ENCODE assay signal across 9 cellular contexts in genomic region chr11:115581871-115582639, GRCh38.
DNase-seq lines count a peak whose midpoint lies in the region; ATAC-seq and TF ChIP-seq lines count a peak whose summit lies in the region.
"Had no signal": no experiment of that assay in that cellular context is flagged by ENCODE, and none has a peak within 500 bp of the region (broad histone marks: within the 10 kb centered on the region; RNA-seq: fewer than 3 reads in every experiment).

No MANE protein-coding gene starts in this region.

- DNase-seq in SKM-1 treated with dmso at 0.1 percent for 144 hours (lab: John Stamatoyannopoulos, UW; ENCODE audit: unreplicated experiment) (peak; percentile 44), SKM-1 (lab: John Stamatoyannopoulos, UW; ENCODE audit: unreplicated experiment) (no peak), NCI-H69 (lab: John Stamatoyannopoulos, UW) (peak; percentile 96), foreskin keratinocyte (peak; percentile 20 to 53), upper lobe of right lung (no peak), esophagus squamous epithelium (lab: John Stamatoyannopoulos, UW) (no peak), MCF 10A (ENCODE audit: unreplicated experiment) (no peak), Ammon's horn (ENCODE audit: low spot score) (no peak)

- H3K4me3 Mint-ChIP-seq in MCF 10A (ENCODE audit: unreplicated experiment) = no peak overlapping the region
- H3K4me3 Mint-ChIP-seq: central memory CD8-positive, alpha-beta T cell had no signal

- no TSS peak for BruUV-seq in MCF 10A (replicated peaks; lab: Mats Ljungman, UMichigan)

- peak; percentile 74 for ATAC-seq in foreskin keratinocyte
- peak; percentile 51 for ATAC-seq in upper lobe of right lung

- H3K36me3 ChIP-seq in upper lobe of right lung (no peaks in the 10 kb centered on the region), esophagus squamous epithelium (no peaks in the 10 kb centered on the region)

- CTCF ChIA-PET in MCF 10A (lab: Yijun Ruan, JAX) = interaction anchor here (0.6 kb wide), 1 partner anchor 289 kb away, joined by 3 read pairs; no protein-coding TSS in a partner anchor

- TF ChIP-seq CTCF in foreskin keratinocyte (conservative IDR thresholded peaks at IDR 0.05) (peak; percentile 59), upper lobe of right lung (IDR thresholded peaks at IDR 0.05) (no peak), esophagus squamous epithelium (IDR thresholded peaks at IDR 0.05) (peak in 1 of 6 experiments; percentile 19), MCF 10A (IDR thresholded peaks at IDR 0.05; ENCODE audit: unreplicated experiment) (no peak)

- H3K4me1 ChIP-seq in foreskin keratinocyte (peaks cover 2% of the 10 kb centered on the region), upper lobe of right lung (no peaks in the 10 kb centered on the region), esophagus squamous epithelium (peaks cover 0 to 17% (median 0%) of the 10 kb centered on the region in 3 donors)

- peaks cover 21% of the 10 kb centered on the region for H3K4me1 Mint-ChIP-seq in MCF 10A (ENCODE audit: insufficient read depth, unreplicated experiment)
- H3K4me1 Mint-ChIP-seq: central memory CD8-positive, alpha-beta T cell had no signal

- no peak overlapping the region for H3K4me3 ChIP-seq in upper lobe of right lung
- H3K4me3 ChIP-seq in esophagus squamous epithelium = no peak overlapping the region

- TF ChIP-seq POLR2A in esophagus squamous epithelium (IDR thresholded peaks at IDR 0.05) = no peak

- intact Hi-C loops in upper lobe of right lung (cut with DNase I) (no loop called here), esophagus squamous epithelium (cut with DNase I) (no loop called here), MCF 10A (cut with micrococcal nuclease) (no loop called here)

- WGBS in esophagus squamous epithelium, 2 donors = 66 to 74% methylated on average over 18 to 20 of the region's 20 CpGs

- H3K27me3 ChIP-seq in foreskin keratinocyte (no peaks in the 10 kb centered on the region), upper lobe of right lung (no peaks in the 10 kb centered on the region), esophagus squamous epithelium (no peaks in the 10 kb centered on the region)

- POLR2A ChIA-PET in MCF 10A (lab: Yijun Ruan, JAX) = no interaction called here

- no peaks in the 10 kb centered on the region for H3K27me3 Mint-ChIP-seq in MCF 10A (ENCODE audit: insufficient read depth, unreplicated experiment)
- H3K27me3 Mint-ChIP-seq: central memory CD8-positive, alpha-beta T cell had no signal

- H3K27ac Mint-ChIP-seq in MCF 10A (ENCODE audit: low read depth, unreplicated experiment) = no peak overlapping the region

- H3K36me3 Mint-ChIP-seq in MCF 10A (ENCODE audit: insufficient read depth, unreplicated experiment) = no peaks in the 10 kb centered on the region

- H3K9me3 ChIP-seq in upper lobe of right lung = no peaks in the 10 kb centered on the region
- H3K9me3 ChIP-seq in esophagus squamous epithelium = peaks cover 0 to under 1% (median 0%) of the 10 kb centered on the region in 3 donors

- no peak overlapping the region for H3K27ac ChIP-seq in foreskin keratinocyte
- no peak overlapping the region for H3K27ac ChIP-seq in upper lobe of right lung
- no peak overlapping the region for H3K27ac ChIP-seq in esophagus squamous epithelium

- no peaks in the 10 kb centered on the region for H3K9me3 Mint-ChIP-seq in MCF 10A (ENCODE audit: unreplicated experiment)
- H3K9me3 Mint-ChIP-seq: central memory CD8-positive, alpha-beta T cell had no signal

Comparison
In these comparisons a context has a peak if more than half of its experiments do, and no peak if none do; other contexts are left out.
1. DNase-seq: peak in SKM-1 treated with dmso at 0.1 percent for 144 hours (single experiment), NCI-H69 (single experiment) and foreskin keratinocyte (2 of 2); none in SKM-1 (single experiment), upper lobe of right lung (single experiment), esophagus squamous epithelium (single experiment), MCF 10A (single experiment) and Ammon's horn (single experiment).